In genomic region chr13:112692104-112692503, GRCh38 we compare ENCODE assay signal across 1 cellular context.
TF ChIP-seq lines count a peak whose summit lies in the region.

No MANE protein-coding gene starts in this region.

TF ChIP-seq in H1, 55 proteins besides CTCF, POLR2A, EP300 and RAD21 (continued from another document):
- no peak for TF ChIP-seq MAX (IDR thresholded peaks at IDR 0.05)
- TF ChIP-seq SIRT6 (IDR thresholded peaks at IDR 0.05; ENCODE audit: low read length): no peak
- TF ChIP-seq CHD1 (IDR thresholded peaks at IDR 0.05; ENCODE audit: low read depth, low read length): no peak
- no peak for TF ChIP-seq KDM4A (IDR thresholded peaks at IDR 0.05; ENCODE audit: low read depth, low read length, severe bottlenecking)
- no peak for TF ChIP-seq SIX5 (IDR thresholded peaks at IDR 0.05; ENCODE audit: low read depth, low read length)
- TF ChIP-seq USF2 (IDR thresholded peaks at IDR 0.05; ENCODE audit: low read length): no peak
- no peak for TF ChIP-seq TBP (IDR thresholded peaks at IDR 0.05; ENCODE audit: low read depth, low read length)
- no peak for TF ChIP-seq MAFK (IDR thresholded peaks at IDR 0.05; ENCODE audit: low read depth, low read length)
- TF ChIP-seq TEAD4 (IDR thresholded peaks at IDR 0.05; ENCODE audit: low read depth, low read length): no peak
